1 cellular context compared by ENCODE assay signal in genomic region chr17:76385892-76386786, GRCh38.
TF ChIP-seq lines count a peak whose summit lies in the region.

No MANE protein-coding gene starts in this region.

TF ChIP-seq in K562, 482 proteins besides CTCF, POLR2A, EP300 and RAD21 (continued from another document and continues in another):
- TF ChIP-seq TRIM25 (IDR thresholded peaks at IDR 0.05; ENCODE audit: borderline replicate concordance) (no peak), PHF20 (IDR thresholded peaks at IDR 0.05; ENCODE audit: partially characterized antibody) (peak; percentile 24), RBM17 (IDR thresholded peaks at IDR 0.05; ENCODE audit: borderline replicate concordance, low read depth, low read length) (no peak), SRSF1 (IDR thresholded peaks at IDR 0.05; ENCODE audit: low read depth, low read length) (no peak), ZEB2 (IDR thresholded peaks at IDR 0.05) (no peak), HMGN3 (IDR thresholded peaks at IDR 0.05; ENCODE audit: borderline replicate concordance, extremely low read depth, insufficient read length, low read depth, low read length) (peak; percentile 18), TBP (optimal IDR thresholded peaks at IDR 0.05; ENCODE audit: low read depth, low read length) (peak; percentile 71), TBL1XR1 (IDR thresholded peaks at IDR 0.05; ENCODE audit: low read length in 2 of 2) (peak; percentile 7 to 21; a peak in 1 of 4 replicates), ARID4B (CRISPR knock-in tag; IDR thresholded peaks at IDR 0.05) (no peak), IRF1 (CRISPR knock-in tag; IDR thresholded peaks at IDR 0.05; ENCODE audit: borderline replicate concordance) (peak; percentile 79; the same call in 1 of the 2 replicates), MLX (CRISPR knock-in tag; conservative IDR thresholded peaks at IDR 0.05) (0 out of 4 replicates have a peak, but pooled peaks of 1 of the 2 experiments have one; percentile 55), ARID2 (IDR thresholded peaks at IDR 0.05) (no peak), POLR2H (tag; IDR thresholded peaks at IDR 0.05; ENCODE audit: low read depth) (no peak), ZNF76 (CRISPR knock-in tag; IDR thresholded peaks at IDR 0.05; ENCODE audit: borderline replicate concordance) (0 out of 2 replicates have a peak, but pooled peaks have one; percentile 19), SOX6 (IDR thresholded peaks at IDR 0.05) (peak; percentile 64), ZNF589 (CRISPR knock-in tag; IDR thresholded peaks at IDR 0.05; ENCODE audit: low read depth) (peak; percentile 70; the same call in 1 of the 2 replicates), SRSF7 (optimal IDR thresholded peaks at IDR 0.05; ENCODE audit: low read depth, low read length) (no peak), RBM14 (IDR thresholded peaks at IDR 0.05; ENCODE audit: borderline replicate concordance, insufficient read depth, low read depth, low read length) (0 out of 2 replicates have a peak, but pooled peaks have one; percentile 0), POLR2AphosphoS2 (IDR thresholded peaks at IDR 0.05; ENCODE audit: low read length) (no peak), HNRNPLL (IDR thresholded peaks at IDR 0.05; ENCODE audit: low read depth, low read length, poor library complexity, severe bottlenecking) (no peak), JUNB (CRISPR knock-in tag; conservative IDR thresholded peaks at IDR 0.05) (no peak), RBFOX2 (IDR thresholded peaks at IDR 0.05; ENCODE audit: low read depth, low read length) (peak; percentile 87), ZC3H8 (IDR thresholded peaks at IDR 0.05) (no peak), GTF3C2 (IDR thresholded peaks at IDR 0.05; ENCODE audit: borderline replicate concordance, extremely low read depth, insufficient read length) (no peak), COPS2 (conservative IDR thresholded peaks at IDR 0.05) (no peak), ZNF561 (CRISPR knock-in tag; conservative IDR thresholded peaks at IDR 0.05) (no peak), RFX1 (IDR thresholded peaks at IDR 0.05) (no peak), ID3 (CRISPR knock-in tag; IDR thresholded peaks at IDR 0.05) (no peak), ID3 (tag; IDR thresholded peaks at IDR 0.05) (0 out of 2 replicates have a peak, but pooled peaks have one; percentile 56), ZKSCAN1 (IDR thresholded peaks at IDR 0.05; ENCODE audit: low read depth, low read length) (0 out of 2 replicates have a peak, but pooled peaks have one; percentile 9), SFPQ (IDR thresholded peaks at IDR 0.05; ENCODE audit: low read depth, low read length) (no peak), STAG1 (CRISPR knock-in tag; IDR thresholded peaks at IDR 0.05; ENCODE audit: borderline replicate concordance) (peak; percentile 70), MTA3 (IDR thresholded peaks at IDR 0.05; ENCODE audit: borderline replicate concordance) (peak; percentile 83), HDAC8 (tag; IDR thresholded peaks at IDR 0.05) (0 out of 2 replicates have a peak, but pooled peaks have one; percentile 60), L3MBTL2 (IDR thresholded peaks at IDR 0.05) (peak; percentile 99), ZNF124 (CRISPR knock-in tag; IDR thresholded peaks at IDR 0.05) (peak; percentile 81; the same call in 1 of the 2 replicates), SREBF1 (IDR thresholded peaks at IDR 0.05; ENCODE audit: borderline replicate concordance, low read depth, low read length) (no peak), TSHZ1 (CRISPR knock-in tag; IDR thresholded peaks at IDR 0.05) (peak; percentile 68; the same call in 1 of the 2 replicates), FOXP4 (CRISPR knock-in tag; IDR thresholded peaks at IDR 0.05; ENCODE audit: borderline replicate concordance) (peak; percentile 98), ZFP36 (IDR thresholded peaks at IDR 0.05; ENCODE audit: low read depth, low read length, partially characterized antibody) (no peak)
